Comparison of ENCODE assay signal across 8 cellular contexts in genomic region chr3:107599755-107600122, GRCh38.
DNase-seq lines count a peak whose midpoint lies in the region; ATAC-seq and TF ChIP-seq lines count a peak whose summit lies in the region.

No MANE protein-coding gene starts in this region.

- intact Hi-C loops in CD4-positive, alpha-beta memory T cell (cut with micrococcal nuclease) = loop anchor here (1.0 kb wide), 1 partner anchor 77 kb away; the partner anchor contains the start of gene BBX

- H3K36me3 ChIP-seq in CD4-positive, alpha-beta memory T cell (ENCODE audit: insufficient read depth, low read length) = no peaks in the 10 kb centered on the region
- H3K36me3 ChIP-seq in Karpas-422 (ENCODE audit: insufficient read depth, low read length) (no peaks in the 10 kb centered on the region), ectodermal cell (ENCODE audit: control insufficient read depth, insufficient read depth, low read length) (peaks cover 7% of the 10 kb centered on the region), neural progenitor cell (no peaks in the 10 kb centered on the region)

- CTCF ChIA-PET in CD4-positive, alpha-beta memory T cell (lab: Charles Lee; ENCODE audit: partially characterized antibody) = interaction anchor here (0.8 to 2.1 kb wide), 3 partner anchors 25 to 364 kb away, joined by 3 to 9 read pairs (median 3); no protein-coding TSS in a partner anchor

- DNase-seq in CD4-positive, alpha-beta memory T cell = no peak
- DNase-seq in Karpas-422 (no peak), neural progenitor cell (ENCODE audit: low spot score) (no peak), LoVo (ENCODE audit: low spot score) (no peak), DMS79 treated with DMSO at 0.1 percent for 48 hours (lab: John Stamatoyannopoulos, UW) (no peak)
- DNase-seq in stimulated activated CD4-positive, alpha-beta T cell treated with anti-CD3 and anti-CD28 coated beads, Interleukin-4, amount 100 ng/mL, for 4 hours = no peak

- H3F3A ChIP-seq in neural progenitor cell (ENCODE audit: low read depth) = peaks cover 30% of the 10 kb centered on the region

- H3K27me3 ChIP-seq in CD4-positive, alpha-beta memory T cell (ENCODE audit: insufficient read depth, low read length) = no peaks in the 10 kb centered on the region
- H3K27me3 ChIP-seq in Karpas-422 (ENCODE audit: low read length) (no peaks in the 10 kb centered on the region), ectodermal cell (ENCODE audit: control insufficient read depth, insufficient read depth, low read length, poor library complexity, severe bottlenecking) (no peaks in the 10 kb centered on the region), neural progenitor cell (no peaks in the 10 kb centered on the region)

- peaks cover 46 to 74% (median 57%) of the 10 kb centered on the region in 4 donors for H3K4me1 Mint-ChIP-seq in CD4-positive, alpha-beta memory T cell
- H3K4me1 Mint-ChIP-seq in neural progenitor cell = peaks cover 53% of the 10 kb centered on the region

- POLR2A ChIA-PET in CD4-positive, alpha-beta memory T cell (lab: Charles Lee; ENCODE audit: partially characterized antibody) = interaction anchor here (0.9 to 2.1 kb wide), 4 partner anchors 13 to 990 kb away, joined by 3 to 8 read pairs (median 4); partner anchors contain the start of genes BBX, CIP2A and DZIP3

- no peak overlapping the region for H2AFZ ChIP-seq in Karpas-422 (ENCODE audit: low read length)
- no peak overlapping the region for H2AFZ ChIP-seq in neural progenitor cell (replicated peaks)

- H3K9me3 Mint-ChIP-seq in CD4-positive, alpha-beta memory T cell = no peaks in the 10 kb centered on the region
- H3K9me3 Mint-ChIP-seq in neural progenitor cell = peaks cover 18% of the 10 kb centered on the region

- peak overlapping the region; percentile 32 to 90 (median 70) for H3K27ac Mint-ChIP-seq in CD4-positive, alpha-beta memory T cell
- peak overlapping the region; percentile 93 for H3K27ac Mint-ChIP-seq in neural progenitor cell

- H3K9ac ChIP-seq in Karpas-422 (ENCODE audit: low read length) (peak overlapping the region; percentile 72), neural progenitor cell (no peak overlapping the region)

- H3K36me3 Mint-ChIP-seq in CD4-positive, alpha-beta memory T cell = peaks cover 0 to 3% of the 10 kb centered on the region in 2 donors
- peaks cover 19% of the 10 kb centered on the region for H3K36me3 Mint-ChIP-seq in neural progenitor cell

- H3K4me2 ChIP-seq in Karpas-422 (ENCODE audit: low read depth, low read length, poor library complexity, severe bottlenecking) (peak overlapping the region; percentile 92), neural progenitor cell (peak overlapping the region; percentile 76)

- no peak for ATAC-seq in HG03045 (IDR thresholded peaks at IDR 0.05; ENCODE audit: unreplicated experiment)

- peak overlapping the region; percentile 50 for H3K27ac ChIP-seq in CD4-positive, alpha-beta memory T cell (ENCODE audit: low read depth, low read length)
- H3K27ac ChIP-seq in Karpas-422 (ENCODE audit: low read length) = peak overlapping the region; percentile 62
- H3K27ac ChIP-seq in ectodermal cell (ENCODE audit: insufficient read depth, low read depth, low read length, poor library complexity, severe bottlenecking) = peak overlapping the region; percentile 66
- peak overlapping the region; percentile 89 for H3K27ac ChIP-seq in neural progenitor cell

- no peaks in the 10 kb centered on the region for H3K27me3 Mint-ChIP-seq in CD4-positive, alpha-beta memory T cell
- H3K27me3 Mint-ChIP-seq in neural progenitor cell (ENCODE audit: insufficient read depth, low read depth) = no peaks in the 10 kb centered on the region

- H3K4me1 ChIP-seq in CD4-positive, alpha-beta memory T cell (ENCODE audit: insufficient read depth, low read length) = peaks cover 57% of the 10 kb centered on the region
- H3K4me1 ChIP-seq in Karpas-422 (ENCODE audit: low read length) (peaks cover 58% of the 10 kb centered on the region), ectodermal cell (ENCODE audit: control insufficient read depth, insufficient read depth, low read length) (peaks cover 32% of the 10 kb centered on the region), neural progenitor cell (peaks cover 51% of the 10 kb centered on the region)

- no peaks in the 10 kb centered on the region for H4K20me1 ChIP-seq in Karpas-422 (ENCODE audit: insufficient read depth, low read depth, low read length)
- H4K20me1 ChIP-seq in neural progenitor cell (ENCODE audit: low read depth) = peaks cover 51% of the 10 kb centered on the region

- no peaks in the 10 kb centered on the region for H3K9me2 ChIP-seq in Karpas-422 (replicated peaks; ENCODE audit: insufficient read depth, low read length)

- peaks cover 93% of the 10 kb centered on the region for H3K79me2 ChIP-seq in Karpas-422 (ENCODE audit: low read length)
- peaks cover 96% of the 10 kb centered on the region for H3K79me2 ChIP-seq in neural progenitor cell (ENCODE audit: low read depth)

- peak overlapping the region; percentile 78 to 92 (median 84) for H3K4me3 Mint-ChIP-seq in CD4-positive, alpha-beta memory T cell
- H3K4me3 Mint-ChIP-seq in neural progenitor cell = peak overlapping the region; percentile 82

- H3K4me3 ChIP-seq in CD4-positive, alpha-beta memory T cell (ENCODE audit: low read length in 2 of 2) = peak overlapping the region in 1 of 2 donors; percentile 9
- H3K4me3 ChIP-seq in Karpas-422 (ENCODE audit: low read length) (peak overlapping the region; percentile 63), ectodermal cell (ENCODE audit: insufficient read depth, low read depth, low read length) (no peak overlapping the region), neural progenitor cell (peak overlapping the region; percentile 37)

- no peaks in the 10 kb centered on the region for H3K9me3 ChIP-seq in CD4-positive, alpha-beta memory T cell (ENCODE audit: control insufficient read depth in 1 of 2, low read length in 2 of 2)
- no peaks in the 10 kb centered on the region for H3K9me3 ChIP-seq in Karpas-422 (ENCODE audit: low read length)
- H3K9me3 ChIP-seq in ectodermal cell (ENCODE audit: control insufficient read depth, low read length) = no peaks in the 10 kb centered on the region
- H3K9me3 ChIP-seq in neural progenitor cell (ENCODE audit: low read depth) = no peaks in the 10 kb centered on the region

- 72 to 73% methylated on average over 4 of the region's 4 CpGs for WGBS in ectodermal cell, 2 experiments

- no peak for TF ChIP-seq CTCF in neural progenitor cell (IDR thresholded peaks at IDR 0.05)
